1 cellular context compared by ENCODE assay signal in genomic region chr2:232871418-232871834, GRCh38.
TF ChIP-seq lines count a peak whose summit lies in the region.

No MANE protein-coding gene starts in this region.

TF ChIP-seq in SK-N-SH, 30 proteins besides CTCF, POLR2A, EP300 and RAD21 (continued from another document):
- no peak for TF ChIP-seq PBX3 (IDR thresholded peaks at IDR 0.05)
